ENCODE assay signal across 35 cellular contexts in genomic region chr1:233341117-233341516, GRCh38. TPM values are rescaled to one million over a fixed set of nuclear protein-coding genes. Genes with fewer than 3 reads are reported as not detected.
DNase-seq lines count a peak whose midpoint lies in the region; ATAC-seq, FAIRE-seq and TF ChIP-seq lines count a peak whose summit lies in the region.
"Had no signal": no experiment of that assay in that cellular context is flagged by ENCODE, and none has a peak within 500 bp of the region (broad histone marks: within the 10 kb centered on the region; RNA-seq: fewer than 3 reads in every experiment).

No MANE protein-coding gene starts in this region.

- H3K9me3 ChIP-seq in K562 (replicated peaks; ENCODE audit: control insufficient read depth, insufficient read depth, low read depth, low read length), result no peaks in the 10 kb centered on the region
- H3K9me3 ChIP-seq in mucosa of descending colon, result no peaks in the 10 kb centered on the region
- H3K9me3 ChIP-seq: adrenal gland, BE2C, right lobe of liver, testis, uterus had no signal

- H3K27ac Mint-ChIP-seq in Calu3 (ENCODE audit: unreplicated experiment), result peak overlapping the region; percentile 77
- no peak overlapping the region for H3K27ac Mint-ChIP-seq in T-cell
- H3K27ac Mint-ChIP-seq: activated CD8-positive, alpha-beta T cell treated with anti-CD3 and anti-CD28 coated beads, Interleukin-2, amount 10 ng/mL, durations not matched to agents 7 days and 5 days; activated naive CD4-positive, alpha-beta T cell treated with anti-CD3 and anti-CD28 coated beads, Interleukin-2, amount 10 ng/mL, durations not matched to agents 7 days and 5 days; CD8-positive, alpha-beta T cell; memory B cell; stimulated activated naive CD8-positive, alpha-beta T cell treated with anti-CD3 and anti-CD28 coated beads, Interleukin-15, Interleukin-2, amounts not matched to agents 100 ng/mL and 50 ng/mL, for 24 hours; T-helper 2 cell treated with Interferon-gamma antibody and Interleukin-4, amounts not matched to agents 5 μg/mL and 100 μg/mL, for 36 hours had no signal

- no peak for TF ChIP-seq RAD21 in K562 (CRISPR knock-in tag; conservative IDR thresholded peaks at IDR 0.05 in 1 of 2, IDR thresholded peaks at IDR 0.05 in 1 of 2)

- no peak overlapping the region for H3K4me2 ChIP-seq in K562 (ENCODE audit: insufficient read depth, low read length)
- H3K4me2 ChIP-seq: hepatocyte, neural progenitor cell had no signal

- no peak for TF ChIP-seq POLR2A in K562 (conservative IDR thresholded peaks at IDR 0.05)

- H4K20me1 ChIP-seq in K562 (replicated peaks; ENCODE audit: control insufficient read depth, insufficient read depth, low read length), result no peaks in the 10 kb centered on the region

- H3K4me1 Mint-ChIP-seq in Calu3 (ENCODE audit: low read depth, unreplicated experiment) (peaks cover 78% of the 10 kb centered on the region), T-cell (no peaks in the 10 kb centered on the region)
- H3K4me1 Mint-ChIP-seq: activated naive CD4-positive, alpha-beta T cell treated with anti-CD3 and anti-CD28 coated beads, Interleukin-2, amount 10 ng/mL, durations not matched to agents 7 days and 5 days had no signal

- POLR2A ChIA-PET in K562 (lab: Yijun Ruan, JAX) (no interaction called here), T-cell (lab: Charles Lee) (no interaction called here)

- H3K36me3 ChIP-seq in K562 (ENCODE audit: control insufficient read depth, insufficient read depth, low read length) (no peaks in the 10 kb centered on the region), mucosa of descending colon (ENCODE audit: low read depth) (no peaks in the 10 kb centered on the region)
- H3K36me3 ChIP-seq: adrenal gland, BE2C, neural progenitor cell, right lobe of liver, uterus had no signal

- no peak overlapping the region for H3K4me3 ChIP-seq in K562
- H3K4me3 ChIP-seq in mucosa of descending colon, result no peak overlapping the region
- H3K4me3 ChIP-seq: adrenal gland, dorsolateral prefrontal cortex, hepatocyte, neural progenitor cell, right lobe of liver, testis, uterus had no signal

- H3K27me3 ChIP-seq in K562 (ENCODE audit: control insufficient read depth in 2 of 2, insufficient read depth in 2 of 2, low read length in 2 of 2), result no peaks in the 10 kb centered on the region
- H3K27me3 ChIP-seq: adrenal gland, hepatocyte, neural progenitor cell, right lobe of liver, testis, uterus had no signal

- TF ChIP-seq EP300 in K562 (IDR thresholded peaks at IDR 0.05; ENCODE audit: low read length), result no peak

- no peaks in the 10 kb centered on the region for H3K27me3 Mint-ChIP-seq in Calu3 (ENCODE audit: unreplicated experiment)
- H3K27me3 Mint-ChIP-seq in T-cell, result peaks cover 44 to 53% of the 10 kb centered on the region in 2 donors

- 2% methylated on average over 3 of the region's 3 CpGs for WGBS in K562 (ENCODE audit: insufficient coverage, low coverage, missing lambda C conversion rate)

- no peaks in the 10 kb centered on the region for H3K9me1 ChIP-seq in K562 (ENCODE audit: control insufficient read depth, insufficient read depth, low read length)

- no peak overlapping the region for H3K27ac ChIP-seq in K562 (ENCODE audit: extremely low read depth, low read depth, low read length)
- H3K27ac ChIP-seq: adrenal gland, dorsolateral prefrontal cortex, hepatocyte, neural progenitor cell, right lobe of liver, testis, uterus had no signal

- intact Hi-C loops in Calu3 (cut with micrococcal nuclease; ENCODE audit: unreplicated experiment) (loop anchor here (1.0 kb wide), 1 partner anchor 9 kb away; no protein-coding TSS in a partner anchor), K562 (cut with micrococcal nuclease) (no loop called here), mucosa of descending colon (cut with DNase I, micrococcal nuclease) (no loop called here)

- H3K4me3 Mint-ChIP-seq in Calu3 (ENCODE audit: low read depth, unreplicated experiment), result no peak overlapping the region
- no peak overlapping the region for H3K4me3 Mint-ChIP-seq in T-cell
- H3K4me3 Mint-ChIP-seq: activated CD8-positive, alpha-beta T cell treated with anti-CD3 and anti-CD28 coated beads, Interleukin-2, amount 10 ng/mL, durations not matched to agents 7 days and 5 days; activated naive CD4-positive, alpha-beta T cell treated with anti-CD3 and anti-CD28 coated beads, Interleukin-2, amount 10 ng/mL, durations not matched to agents 7 days and 5 days; CD8-positive, alpha-beta T cell; memory B cell; neural progenitor cell; stimulated activated naive CD8-positive, alpha-beta T cell treated with anti-CD3 and anti-CD28 coated beads, Interleukin-15, Interleukin-2, amounts not matched to agents 100 ng/mL and 50 ng/mL, for 24 hours; T-helper 2 cell treated with Interferon-gamma antibody and Interleukin-4, amounts not matched to agents 5 μg/mL and 100 μg/mL, for 36 hours had no signal

- peak overlapping the region; percentile 17; the same call in 1 of the 2 replicates for H2AFZ ChIP-seq in K562 (ENCODE audit: low read depth, low read length)
- H2AFZ ChIP-seq: hepatocyte, neural progenitor cell had no signal

- ATAC-seq in K562 (no peak), mucosa of descending colon (peak; percentile 32), HG03135 (IDR thresholded peaks at IDR 0.05; ENCODE audit: unreplicated experiment) (no peak), T-cell (replicated peaks in 1 of 4) (no peak), HG03159 (IDR thresholded peaks at IDR 0.05; ENCODE audit: unreplicated experiment) (no peak)
- ATAC-seq: activated CD8-positive, alpha-beta T cell treated with anti-CD3 and anti-CD28 coated beads, Interleukin-2, amount 10 ng/mL, durations not matched to agents 7 days and 5 days; CD8-positive, alpha-beta T cell; left colon; Right ventricle myocardium inferior had no signal

- no peak overlapping the region for H3K9ac ChIP-seq in K562 (ENCODE audit: insufficient read depth in 1 of 2, low read depth in 2 of 2, low read length in 2 of 2)
- H3K9ac ChIP-seq: neural progenitor cell had no signal

- no peaks in the 10 kb centered on the region for H3K36me3 Mint-ChIP-seq in Calu3 (ENCODE audit: insufficient read depth, unreplicated experiment)
- H3K36me3 Mint-ChIP-seq in T-cell, result no peaks in the 10 kb centered on the region
- H3K36me3 Mint-ChIP-seq: activated naive CD4-positive, alpha-beta T cell treated with anti-CD3 and anti-CD28 coated beads, Interleukin-2, amount 10 ng/mL, durations not matched to agents 7 days and 5 days; CD8-positive, alpha-beta T cell; neural progenitor cell had no signal

- DNase-seq in Calu3 (peak; percentile 57), KBM-7 (peak; percentile 42), K562 (ENCODE audit: extremely low read depth in 1 of 4, low spot score in 3 of 4) (no peak), mucosa of descending colon (peak in 1 of 3 donors; percentile 40), T-cell (no peak), NCI-H1048 (lab: John Stamatoyannopoulos, UW) (no peak)
- DNase-seq: activated CD8-positive, alpha-beta T cell treated with anti-CD3 and anti-CD28 coated beads, Interleukin-2, amount 10 ng/mL, durations not matched to agents 7 days and 5 days; activated naive CD4-positive, alpha-beta T cell treated with anti-CD3 and anti-CD28 coated beads, Interleukin-2, amount 10 ng/mL, durations not matched to agents 7 days and 5 days; adrenal gland; BE2C; CD8-positive, alpha-beta T cell; dorsolateral prefrontal cortex; EL; H9; Kasumi-1; NCI-H1694; NCI-H2171 treated with DMSO at 0.1 percent for 48 hours; NCI-H524; NK-92 treated with Interleukin-12 subunit alpha and Interleukin-12 subunit beta, amount 100 ng/mL, for 24 hours; posterior cingulate gyrus; right lobe of liver; stimulated activated CD8-positive, alpha-beta memory T cell treated with anti-CD3 and anti-CD28 coated beads, Interleukin-4, amount 100 ng/mL, for 48 hours; testis; uterus had no signal

- no peak for TF ChIP-seq CTCF in Calu3 (IDR thresholded peaks at IDR 0.05; ENCODE audit: unreplicated experiment)
- no peak for TF ChIP-seq CTCF in K562 (IDR thresholded peaks at IDR 0.05 in 2 of 3, conservative IDR thresholded peaks at IDR 0.05 in 1 of 3; ENCODE audit: insufficient read depth in 2 of 3, low read depth in 1 of 3, low read length in 3 of 3)
- no peak for TF ChIP-seq CTCF in mucosa of descending colon (IDR thresholded peaks at IDR 0.05)

- in situ Hi-C loops in KBM-7 (cut with MboI; ENCODE audit: low pct_unique_long_range_greater_than_20kb, low sequenced_read_pairs), result no loop called here
- in situ Hi-C loops in K562 (cut with MboI), result no loop called here

- H3K4me1 ChIP-seq in K562 (replicated peaks in 1 of 2; ENCODE audit: control insufficient read depth in 2 of 2, insufficient read depth in 2 of 2, low read length in 2 of 2) (no peaks in the 10 kb centered on the region), mucosa of descending colon (ENCODE audit: low read depth) (peaks cover 7% of the 10 kb centered on the region)
- H3K4me1 ChIP-seq: adrenal gland, BE2C, testis, uterus had no signal

- H3K9me3 Mint-ChIP-seq in Calu3 (ENCODE audit: low read depth, unreplicated experiment), result no peaks in the 10 kb centered on the region
- peaks cover 0 to 3% (median 0%) of the 10 kb centered on the region in 3 donors for H3K9me3 Mint-ChIP-seq in T-cell
- H3K9me3 Mint-ChIP-seq: CD8-positive, alpha-beta T cell; stimulated activated naive CD8-positive, alpha-beta T cell treated with anti-CD3 and anti-CD28 coated beads, Interleukin-15, Interleukin-2, amounts not matched to agents 100 ng/mL and 50 ng/mL, for 24 hours had no signal

- CTCF ChIA-PET in Calu3 (lab: Charles Lee) (interaction anchor here (0.6 to 1.4 kb wide), 5 partner anchors 9 to 1942 kb away, joined by 3 read pairs; no protein-coding TSS in a partner anchor), K562 (lab: Yijun Ruan, JAX; ENCODE audit: low intra/inter-chr PET ratio) (no interaction called here), T-cell (lab: Charles Lee) (no interaction called here)

- FAIRE-seq in K562 (lab: Jason Lieb, UNC), result no peak
- FAIRE-seq: endometrium, frontal cortex had no signal

- no TSS peak for BruUV-seq in Calu3 (replicated peaks; lab: Mats Ljungman, UMichigan)
- BruUV-seq in K562 (replicated peaks; lab: Mats Ljungman, UMichigan), result no TSS peak

- H3K79me2 ChIP-seq in K562 (ENCODE audit: control insufficient read depth, insufficient read depth, low read length), result no peaks in the 10 kb centered on the region

RNA-seq across cellular contexts. Expression of gene MAP3K21, which starts 13.6 kb away (rescaled TPM):
- total RNA-seq in Calu3 (2022) (22.5 and 33.6 TPM in 2 replicates), K562 (2014; rRNA removed) (0.23 and 0.57 TPM in 2 replicates), K562 (2014; rRNA removed; fragmentation: Illumina TruSeq; extraction: Trizol) (0.58 and 0.67 TPM in 2 replicates), K562 (2015; rRNA removed; fragmentation: Illumina TruSeq; extraction: Trizol) (0.62 and 0.68 TPM in 2 replicates), K562 (2021) (0.58 and 0.76 TPM in 2 replicates), mucosa of descending colon (10 to 100 TPM in 2 of 3 donors, 1 to 10 TPM in 1; 8.3 to 21.1 (median 12.6) TPM), T-cell (1 to 10 TPM; 1.0 to 2.4 (median 1.7) TPM)
- 0.83 and 1.2 TPM in 2 replicates for total RNA-seq in K562 (2011; cell fraction: chromatin; rRNA removed; ENCODE audit: low replicate concordance)
- 0.66 and 0.83 TPM in 2 replicates for total RNA-seq in K562 (2011; cell fraction: nucleolus; rRNA removed)
- total RNA-seq in K562 (2011; cell fraction: nucleoplasm; rRNA removed), result 0.73 and 1.3 TPM in 2 replicates
- polyA plus RNA-seq in K562 (2011; rRNA removed) (0.27 and 0.86 TPM in 2 replicates), K562 (2014; fragmentation: Illumina TruSeq; extraction: Trizol) (0.46 and 0.49 TPM in 2 replicates), K562 (2014; fragmentation: Nextera tagmentation; extraction: Ambion mirVana) (under 1 TPM; 0.24 to 0.34 TPM), K562 (2014; rRNA removed) (0.45 and 0.65 TPM in 2 replicates)
- 0.28 and 0.48 TPM in 2 replicates for polyA plus RNA-seq in K562 (2011; cell fraction: cytosol; rRNA removed)
- 0.37 and 0.82 TPM in 2 replicates for polyA plus RNA-seq in K562 (2011; cell fraction: nucleus; rRNA removed)
- 0.38 and 0.43 TPM in 2 replicates for polyA plus RNA-seq in K562 (2012)
- polyA minus RNA-seq in K562 (2011; rRNA and poly(A)+ RNA removed), result 0.66 and 1.7 TPM in 2 replicates
- 0.55 and 0.57 TPM in 2 replicates for polyA minus RNA-seq in K562 (2011; cell fraction: cytosol; rRNA and poly(A)+ RNA removed)
- 0.33 and 0.67 TPM in 2 replicates for polyA minus RNA-seq in K562 (2011; cell fraction: nucleus; rRNA and poly(A)+ RNA removed)

RNA-seq across cellular contexts. Expression of gene PCNX2, which starts 45.6 kb away (rescaled TPM):
- total RNA-seq in Calu3 (2022) (50.7 and 63.4 TPM in 2 replicates), K562 (2014; rRNA removed) (not detected in 2 replicates), K562 (2014; rRNA removed; fragmentation: Illumina TruSeq; extraction: Trizol) (not detected in 2 replicates), K562 (2015; rRNA removed; fragmentation: Illumina TruSeq; extraction: Trizol) (0.33 TPM in 1 of 2 replicates, not detected in the other), K562 (2021) (0.07 and 0.31 TPM in 2 replicates), mucosa of descending colon (10 to 100 TPM in 1 of 3 donors, 1 to 10 TPM in 2; 6.0 to 11.3 (median 8.5) TPM), T-cell (10 to 100 TPM; 47.2 to 91.7 (median 68.6) TPM)
- not detected in 2 replicates for total RNA-seq in K562 (2011; cell fraction: chromatin; rRNA removed; ENCODE audit: low replicate concordance)
- not detected in 2 replicates for total RNA-seq in K562 (2011; cell fraction: nucleolus; rRNA removed)
- not detected in 2 replicates for total RNA-seq in K562 (2011; cell fraction: nucleoplasm; rRNA removed)
- polyA plus RNA-seq in K562 (2011; rRNA removed) (not detected in 2 replicates), K562 (2014; fragmentation: Illumina TruSeq; extraction: Trizol) (not detected in 2 replicates), K562 (2014; fragmentation: Nextera tagmentation; extraction: Ambion mirVana) (not detected), K562 (2014; rRNA removed) (not detected in 2 replicates)
- 0.04 TPM in 1 of 2 replicates, not detected in the other for polyA plus RNA-seq in K562 (2011; cell fraction: cytosol; rRNA removed)
- 0.03 TPM in 1 of 2 replicates, not detected in the other for polyA plus RNA-seq in K562 (2011; cell fraction: nucleus; rRNA removed)
- polyA plus RNA-seq in K562 (2012), result 0.04 and 0.25 TPM in 2 replicates
- 0.06 TPM in 1 of 2 replicates, not detected in the other for polyA minus RNA-seq in K562 (2011; rRNA and poly(A)+ RNA removed)
- 0.48 and 0.64 TPM in 2 replicates for polyA minus RNA-seq in K562 (2011; cell fraction: cytosol; rRNA and poly(A)+ RNA removed)
- polyA minus RNA-seq in K562 (2011; cell fraction: nucleus; rRNA and poly(A)+ RNA removed), result not detected in 2 replicates

Comparison
In these comparisons a context has a peak if more than half of its experiments do, and no peak if none do; other contexts are left out.
1. DNase-seq: peak in Calu3 (single experiment) and KBM-7 (single experiment); none in K562 (0 of 4), T-cell (0 of 34) and NCI-H1048 (single experiment).
2. RNA of gene PCNX2, which starts 45.6 kb away (total RNA-seq): 47.2 to 91.7 TPM in T-cell, 50.7 to 63.4 TPM in Calu3 and 6.0 to 11.3 TPM in mucosa of descending colon; 0.07 to 0.33 TPM in K562; every median in the first group is over 4 times any median in the second.